In genomic region chr14:33956640-33957039, GRCh38 we compare ENCODE assay signal across 22 cellular contexts. TPM values are rescaled to one million over a fixed set of nuclear protein-coding genes. Genes with fewer than 3 reads are reported as not detected.
A peak's percentile ranks its signal among the peaks of the same experiment; 100 is the strongest.
DNase-seq lines count a peak whose midpoint lies in the region; ATAC-seq, FAIRE-seq and TF ChIP-seq lines count a peak whose summit lies in the region.
"Had no signal": no experiment of that assay in that cellular context is flagged by ENCODE, and none has a peak within 500 bp of the region (broad histone marks: within the 10 kb centered on the region; RNA-seq: fewer than 3 reads in every experiment).

No MANE protein-coding gene starts in this region.

- H4K20me1 ChIP-seq in GM12878 (ENCODE audit: control insufficient read depth, insufficient read depth): no peaks in the 10 kb centered on the region

- peak; percentile 35 for FAIRE-seq in GM12878 (lab: Jason Lieb, UNC)

- no peak for TF ChIP-seq RAD21 in GM12878 (IDR thresholded peaks at IDR 0.05; ENCODE audit: insufficient read depth, low read depth, low read length)

- TF ChIP-seq CTCF in GM12878 (IDR thresholded peaks at IDR 0.05 in 2 of 3, conservative IDR thresholded peaks at IDR 0.05 in 1 of 3; ENCODE audit: control insufficient read depth in 2 of 3, extremely low read depth in 1 of 3, insufficient read depth in 1 of 3, low read depth in 3 of 3, low read length in 3 of 3): no peak

- H3K27ac ChIP-seq in GM12878 (ENCODE audit: control insufficient read depth, insufficient read depth): no peak overlapping the region

- BruUV-seq in GM12878 (replicated peaks; lab: Mats Ljungman, UMichigan): no TSS peak

- H3K4me3 ChIP-seq in GM12878: no peak overlapping the region
- H3K4me3 ChIP-seq: MG63 had no signal

- no peak for TF ChIP-seq EP300 in GM12878 (IDR thresholded peaks at IDR 0.05; ENCODE audit: borderline replicate concordance in 1 of 2, control insufficient read depth in 1 of 2, low read depth in 2 of 2, low read length in 2 of 2)

- no peak overlapping the region for H3K9ac ChIP-seq in GM12878 (ENCODE audit: control insufficient read depth, insufficient read depth, low read length)

- H2AFZ ChIP-seq in GM12878 (ENCODE audit: control insufficient read depth, low read depth, low read length): peak overlapping the region; percentile 33; the same call in 1 of the 2 replicates

- in situ Hi-C loops in GM12878 (cut with MboI): no loop called here

- RAD21 ChIA-PET in GM12878 (lab: Charles Lee; ENCODE audit: unreplicated experiment): interaction anchor here (0.7 to 3.8 kb wide), 15 partner anchors 10 to 270 kb away, joined by 3 to 35 read pairs (median 4); no protein-coding TSS in a partner anchor

- H3K9me3 ChIP-seq in GM12878 (replicated peaks; ENCODE audit: control insufficient read depth, insufficient read depth, low read length): no peaks in the 10 kb centered on the region; the same call in 2 of the 3 replicates
- H3K9me3 ChIP-seq: MG63 had no signal

- ATAC-seq in GM18858 (IDR thresholded peaks at IDR 0.05; ENCODE audit: unreplicated experiment) (peak; percentile 67), GM21390 (IDR thresholded peaks at IDR 0.05; ENCODE audit: unreplicated experiment) (peak; percentile 61), HG02885 (IDR thresholded peaks at IDR 0.05; ENCODE audit: poor library complexity, unreplicated experiment) (peak; percentile 59), GM12878 (peak; percentile 56), GM19463 (IDR thresholded peaks at IDR 0.05; ENCODE audit: unreplicated experiment) (no peak), GM19467 (IDR thresholded peaks at IDR 0.05; ENCODE audit: unreplicated experiment) (no peak)
- ATAC-seq: SK-N-SH treated with all-trans-retinoic acid at 6 μM for 48 hours, T-cell had no signal

- CTCF ChIA-PET in GM12878 (lab: Yijun Ruan, JAX): interaction anchor here (0.7 to 4.2 kb wide), 10 partner anchors 10 to 141 kb away, joined by 3 to 31 read pairs (median 4); no protein-coding TSS in a partner anchor

- 15% methylated on average over 2 of the region's 2 CpGs for WGBS in GM12878 (ENCODE audit: insufficient coverage, insufficient replicate concordance, low lambda C conversion rate, missing lambda C conversion rate)

- DNase-seq in GM12878 (ENCODE audit: low read depth, low spot score) (peak; percentile 37), Ammon's horn (ENCODE audit: low spot score) (no peak), NCI-H345 (lab: John Stamatoyannopoulos, UW) (no peak)
- DNase-seq: AML-193, DMS79 treated with DMSO at 0.1 percent for 48 hours, GOT3, Kasumi-1, MG63, NCI-H1092, NCI-H146, NCI-H2029 treated with DMSO at 0.1 percent for 48 hours, NCI-H2171 treated with DMSO at 0.1 percent for 48 hours, NCI-H748 treated with DMSO at 0.1 percent for 48 hours, RPMI8226, SHP77 treated with DMSO at 0.1 percent for 48 hours, T-cell had no signal

- no peak overlapping the region for H3K4me2 ChIP-seq in GM12878 (ENCODE audit: control insufficient read depth, insufficient read depth)

- H3K36me3 ChIP-seq in GM12878 (ENCODE audit: control insufficient read depth in 2 of 2, insufficient read depth in 2 of 2, low read length in 1 of 2): no peaks in the 10 kb centered on the region
- H3K36me3 ChIP-seq: MG63 had no signal

- intact Hi-C loops in GM12878 (cut with micrococcal nuclease; ENCODE audit: unreplicated experiment): loop anchor here (10.0 kb wide), 1 partner anchor 112 kb away; no protein-coding TSS in a partner anchor

- H3K27me3 ChIP-seq in GM12878 (replicated peaks in 1 of 2; ENCODE audit: control insufficient read depth in 2 of 2, insufficient read depth in 2 of 2, low read length in 1 of 2): 0 out of 4 replicates have a peak, but pooled peaks cover 0 to 5% of the 10 kb centered on the region in 2 experiments
- H3K27me3 ChIP-seq: MG63 had no signal

- no peak for TF ChIP-seq POLR2A in GM12878 (IDR thresholded peaks at IDR 0.05; ENCODE audit: low read depth, low read length)

- peaks cover 15% of the 10 kb centered on the region for H3K4me1 ChIP-seq in GM12878 (ENCODE audit: control insufficient read depth, insufficient read depth, low read length)

- no peaks in the 10 kb centered on the region for H3K79me2 ChIP-seq in GM12878 (ENCODE audit: control insufficient read depth, insufficient read depth, low read length)

- POLR2A ChIA-PET in GM12878 (lab: Charles Lee): interaction anchor here (0.6 to 4.1 kb wide), 8 partner anchors 8 to 124 kb away, joined by 3 to 22 read pairs (median 4); no protein-coding TSS in a partner anchor

- SMC1A ChIA-PET in GM12878 (lab: Charles Lee; ENCODE audit: uncharacterized antibody, unreplicated experiment): interaction anchor here (0.7 to 4.8 kb wide), 18 partner anchors 9 to 141 kb away, joined by 3 to 31 read pairs (median 4); no protein-coding TSS in a partner anchor

TF ChIP-seq in GM12878, 131 proteins besides CTCF, POLR2A, EP300 and RAD21:
- no peak for TF ChIP-seq ESRRA (IDR thresholded peaks at IDR 0.05; ENCODE audit: low read length)
- peak; percentile 31; the same call in 1 of the 2 replicates for TF ChIP-seq IKZF1 (conservative IDR thresholded peaks at IDR 0.05)
- no peak for TF ChIP-seq KLF5 (IDR thresholded peaks at IDR 0.05; ENCODE audit: partially characterized antibody)
- no peak for TF ChIP-seq CBFB (IDR thresholded peaks at IDR 0.05; ENCODE audit: low read depth)
- TF ChIP-seq ETV6 (conservative IDR thresholded peaks at IDR 0.05 in 1 of 2, IDR thresholded peaks at IDR 0.05 in 1 of 2; ENCODE audit: borderline replicate concordance in 1 of 2, low read depth in 1 of 2): no peak
- peak; percentile 69 to 77 for TF ChIP-seq IKZF2 (IDR thresholded peaks at IDR 0.05)
- TF ChIP-seq RFX5 (IDR thresholded peaks at IDR 0.05; ENCODE audit: low read depth, low read length): no peak
- peak; percentile 36; the same call in 1 of the 2 replicates for TF ChIP-seq RELB (IDR thresholded peaks at IDR 0.05; ENCODE audit: low read depth)
- no peak for TF ChIP-seq CHD1 (IDR thresholded peaks at IDR 0.05; ENCODE audit: low read depth, low read length)

RNA-seq across cellular contexts. Expression of gene EGLN3, which starts 5.8 kb away (rescaled TPM):
- total RNA-seq in GM12878 (2013; cell fraction: nucleolus; rRNA removed): 20.3 and 22.4 TPM in 2 replicates
- 2.1 and 2.7 TPM in 2 replicates for total RNA-seq in GM12878 (2014; rRNA removed)
- 1.6 and 2.4 TPM in 2 replicates for total RNA-seq in GM12878 (2014; rRNA removed; fragmentation: Illumina TruSeq; extraction: Trizol)
- 1.7 and 3.0 TPM in 2 replicates for total RNA-seq in GM12878 (2021)
- polyA plus RNA-seq in GM12878 (2011; ENCODE audit: low read depth): 28.3 TPM
- polyA plus RNA-seq in GM12878 (2011; rRNA removed): 8.1 and 10.7 TPM in 2 replicates
- 3.8 and 5.6 TPM in 2 replicates for polyA plus RNA-seq in GM12878 (2011; cell fraction: cytosol; rRNA removed)
- polyA plus RNA-seq in GM12878 (2011; cell fraction: nucleus; rRNA removed): 5.5 and 9.4 TPM in 2 replicates
- 9.3 and 15.9 TPM in 2 replicates for polyA plus RNA-seq in GM12878 (2012)
- polyA plus RNA-seq in GM12878 (2014; fragmentation: Illumina TruSeq; extraction: Trizol): 1.8 and 2.5 TPM in 2 replicates
- 1 to 10 TPM; 1.4 to 2.1 TPM for polyA plus RNA-seq in GM12878 (2014; fragmentation: Nextera tagmentation; extraction: Ambion mirVana)
- polyA plus RNA-seq in GM12878 (2014; rRNA removed): 0.71 and 2.0 TPM in 2 replicates
- polyA plus RNA-seq in GM12878 (2016; fragmentation: Nextera tagmentation; extraction: Ambion mirVana): under 1 TPM; 0.42 to 0.84 TPM
- polyA minus RNA-seq in GM12878 (2011; rRNA and poly(A)+ RNA removed): 6.3 and 8.6 TPM in 2 replicates
- 2.7 and 3.3 TPM in 2 replicates for polyA minus RNA-seq in GM12878 (2011; cell fraction: cytosol; rRNA and poly(A)+ RNA removed)
- 4.4 and 7.5 TPM in 2 replicates for polyA minus RNA-seq in GM12878 (2011; cell fraction: nucleus; rRNA and poly(A)+ RNA removed)

Comparison
In these comparisons a context has a peak if more than half of its experiments do, and no peak if none do; other contexts are left out.
1. ATAC-seq: peak in GM18858 (single experiment), GM21390 (single experiment), HG02885 (single experiment) and GM12878 (single experiment); none in GM19463 (single experiment) and GM19467 (single experiment).